Comparison of ENCODE assay signal across 8 cellular contexts in the genomic region with DNA sequence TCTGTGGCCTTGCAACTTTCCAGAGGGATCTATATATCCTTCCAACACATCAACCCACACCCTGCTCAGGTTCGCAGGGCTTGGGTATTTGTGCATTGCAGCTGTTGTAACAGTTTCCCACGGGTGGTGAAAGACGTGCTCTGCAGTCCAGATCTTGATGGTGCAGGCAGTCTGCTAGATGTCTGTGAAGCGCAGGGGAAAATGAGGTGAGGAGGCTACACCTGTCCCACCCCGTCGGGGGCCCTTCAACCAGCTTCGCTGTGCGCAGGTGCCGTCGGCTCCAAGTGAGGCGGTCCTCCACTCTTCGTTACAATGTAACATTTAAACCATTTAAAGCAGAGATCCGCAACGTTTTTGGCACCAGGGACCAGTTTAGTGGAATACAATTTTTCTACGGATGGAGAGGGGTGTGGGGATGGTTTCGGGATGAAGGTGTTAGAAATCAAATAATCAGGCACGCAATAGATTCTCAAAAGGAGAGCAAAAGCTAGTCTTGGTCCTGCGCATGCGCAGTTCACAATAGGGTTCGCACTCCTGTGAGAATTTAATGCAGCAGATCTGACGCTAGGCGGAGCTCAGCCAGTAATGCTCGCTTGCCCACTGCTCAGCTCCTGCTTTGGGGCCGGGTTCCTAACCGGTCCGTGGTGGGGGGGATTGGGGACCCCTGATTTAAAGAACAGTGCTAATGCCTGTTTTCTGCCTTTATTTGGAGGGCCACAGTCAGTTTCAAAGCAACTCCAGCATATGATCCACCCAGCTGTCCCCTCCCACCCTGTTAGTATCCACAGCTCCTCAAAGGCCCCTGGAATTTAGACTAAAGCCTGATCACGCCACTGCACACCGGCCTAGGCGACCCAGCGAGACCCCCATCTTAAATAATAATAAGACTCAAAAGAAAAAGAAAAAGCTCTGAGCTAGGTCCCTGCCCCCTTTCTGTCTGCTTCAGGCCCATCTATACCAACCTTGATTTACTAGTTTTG.
DNase-seq lines count a peak whose midpoint lies in the region; ATAC-seq, FAIRE-seq and TF ChIP-seq lines count a peak whose summit lies in the region.

No MANE protein-coding gene starts in this region.

- peaks cover 62% of the 10 kb centered on the region for H3K27me3 Mint-ChIP-seq in nephron progenitor cell (ENCODE audit: low read depth, poor library complexity)

- H3K4me1 Mint-ChIP-seq in nephron progenitor cell = peaks cover 7% of the 10 kb centered on the region

- no peaks in the 10 kb centered on the region for H3K9me3 Mint-ChIP-seq in nephron progenitor cell

- FAIRE-seq in H54 (lab: Jason Lieb, UNC) = peak; percentile 90

- H3K36me3 Mint-ChIP-seq in nephron progenitor cell (ENCODE audit: low read depth) = no peaks in the 10 kb centered on the region

- TF ChIP-seq CTCF in LNCAP (IDR thresholded peaks at IDR 0.05) (peak; percentile 85), fibroblast of villous mesenchyme (IDR thresholded peaks at IDR 0.05; ENCODE audit: insufficient read depth, low read depth, low read length) (peak; percentile 84), nephron progenitor cell (IDR thresholded peaks at IDR 0.05) (peak; percentile 74)

- TF ChIP-seq POLR2A in H54 (IDR thresholded peaks at IDR 0.05; ENCODE audit: low read depth, low read length) = no peak

- peak overlapping the region; percentile 59 for H3K4me3 ChIP-seq in fibroblast of villous mesenchyme (ENCODE audit: low read depth, low read length)

- ATAC-seq in stimulated activated naive CD8-positive, alpha-beta T cell treated with anti-CD3 and anti-CD28 coated beads, Interleukin-15, Interleukin-2, amounts not matched to agents 100 U/mL and 50 U/mL, for 24 hours = peak; percentile 92

- H3K4me3 Mint-ChIP-seq in nephron progenitor cell = peak overlapping the region; percentile 91

- DNase-seq in EL (peak; percentile 90), H54 (ENCODE audit: insufficient read length, low spot score) (peak; percentile 77), RPMI8226 (peak; percentile 95), fibroblast of villous mesenchyme (ENCODE audit: low read depth) (peak; percentile 88), nephron progenitor cell (peak; percentile 89)
- DNase-seq in activated T-helper 9 cell treated with anti-CD3 and anti-CD28 coated beads, Interleukin-2, amount 50 U/mL, for 16 hours (ENCODE audit: low read depth) = peak; percentile 83
- DNase-seq in stimulated activated naive CD8-positive, alpha-beta T cell treated with anti-CD3 and anti-CD28 coated beads, Interleukin-15, Interleukin-2, amounts not matched to agents 100 U/mL and 50 U/mL, for 24 hours = peak; percentile 89

- H3K27ac Mint-ChIP-seq in nephron progenitor cell = no peak overlapping the region

Comparison
In these comparisons a context has a peak if more than half of its experiments do, and no peak if none do; other contexts are left out.
1. Peak in every context shown above with its lines: DNase-seq, ATAC-seq and H3K4me3 ChIP-seq.